Comparison of ENCODE assay signal across 1 cellular context in genomic region chr16:50537533-50538290, GRCh38.
A peak's percentile ranks its signal among the peaks of the same experiment; 100 is the strongest.
TF ChIP-seq lines count a peak whose summit lies in the region.

No MANE protein-coding gene starts in this region.

TF ChIP-seq in HepG2, 621 proteins besides CTCF, POLR2A, EP300 and RAD21 (continued from another document):
- TF ChIP-seq AHDC1 (CRISPR knock-in tag; IDR thresholded peaks at IDR 0.05; ENCODE audit: borderline replicate concordance) (no peak), PAX8 (CRISPR knock-in tag; IDR thresholded peaks at IDR 0.05; ENCODE audit: borderline replicate concordance) (no peak), HDAC2 (CRISPR knock-in tag; IDR thresholded peaks at IDR 0.05) (peak; percentile 40; the same call in 1 of the 2 replicates), POLR2G (IDR thresholded peaks at IDR 0.05; ENCODE audit: low read depth, low read length) (peak; percentile 6; the same call in 1 of the 2 replicates), SUZ12 (IDR thresholded peaks at IDR 0.05; ENCODE audit: low read depth, low read length) (no peak)
